ENCODE assay signal across 19 cellular contexts in genomic region chr6:3575701-3576100, GRCh38.
"Had no signal": no experiment of that assay in that cellular context is flagged by ENCODE, and none has a peak within 500 bp of the region (broad histone marks: within the 10 kb centered on the region; RNA-seq: fewer than 3 reads in every experiment).

No MANE protein-coding gene starts in this region.

- H3K9me3 ChIP-seq: esophagus squamous epithelium, gastroesophageal sphincter, left ventricle myocardium inferior, lower lobe of right lung, right atrium auricular region, tibial artery, upper lobe of left lung, uterus had no signal

- H3K27ac ChIP-seq: esophagus squamous epithelium, gastroesophageal sphincter, left ventricle myocardium inferior, lower lobe of right lung, right atrium auricular region, tibial artery, upper lobe of left lung, uterus had no signal

- H3K4me3 ChIP-seq: esophagus squamous epithelium, gastroesophageal sphincter, left ventricle myocardium inferior, lower lobe of right lung, right atrium auricular region, tibial artery, upper lobe of left lung, uterus had no signal

- H3K27me3 ChIP-seq: esophagus squamous epithelium, gastroesophageal sphincter, right atrium auricular region, tibial artery, upper lobe of left lung, uterus had no signal

- H3K36me3 ChIP-seq: esophagus squamous epithelium, gastroesophageal sphincter, left ventricle myocardium inferior, lower lobe of right lung, right atrium auricular region, tibial artery, upper lobe of left lung, uterus had no signal

- FAIRE-seq: kidney, small intestine had no signal

- H3K4me1 ChIP-seq: esophagus squamous epithelium, gastroesophageal sphincter, left ventricle myocardium inferior, lower lobe of right lung, right atrium auricular region, upper lobe of left lung, uterus had no signal

- DNase-seq: effector memory CD8-positive, alpha-beta T cell; esophagus squamous epithelium; foreskin fibroblast; glutamatergic neuron; kidney; left cardiac atrium; left ventricle myocardium inferior; lower lobe of right lung; natural killer cell; posterior cingulate gyrus; small intestine; stimulated activated CD4-positive, alpha-beta T cell treated with anti-CD3 and anti-CD28 coated beads, Interleukin-12 subunit alpha, Interleukin-12 subunit beta, amount 100 ng/mL, for 4 hours; stimulated activated CD4-positive, alpha-beta T cell treated with anti-CD3 and anti-CD28 coated beads, Interleukin-4, amount 100 ng/mL, for 1 hour; tibial artery; upper lobe of left lung; uterus had no signal

- ATAC-seq: effector memory CD8-positive, alpha-beta T cell; gastroesophageal sphincter; left cardiac atrium; lower lobe of right lung; natural killer cell; stimulated activated memory B cell treated with anti-CD40 and anti-IgM and Interleukin-4, amounts not matched to agents 10 μg/mL and 1 μg/mL and 100 μg/mL, for 72 hours had no signal
